Comparison of ENCODE assay signal across 8 cellular contexts in the genomic region with DNA sequence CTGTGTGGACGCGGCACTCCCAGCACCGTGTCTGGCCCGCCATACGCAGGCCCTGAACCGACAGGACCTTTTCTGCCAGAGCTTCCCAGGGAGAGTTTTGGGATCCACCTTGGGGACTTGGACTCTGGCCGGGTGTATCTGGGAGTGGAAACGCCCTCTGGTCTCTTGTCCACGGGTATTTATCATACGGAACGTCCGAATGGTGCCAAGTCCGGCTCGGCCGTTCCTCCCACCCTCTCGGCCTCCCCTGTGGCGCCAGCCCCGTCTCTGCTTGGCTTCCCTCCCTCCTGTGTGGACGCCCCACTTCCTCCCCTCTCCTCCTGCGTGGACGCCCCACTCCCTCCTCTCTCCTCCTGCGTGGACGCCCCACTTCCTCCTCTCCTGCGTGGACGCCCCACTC. TPM values are rescaled to one million over a fixed set of nuclear protein-coding genes. Genes with fewer than 3 reads are reported as not detected.
"Had no signal": no experiment of that assay in that cellular context is flagged by ENCODE, and none has a peak within 500 bp of the region (broad histone marks: within the 10 kb centered on the region; RNA-seq: fewer than 3 reads in every experiment).

No MANE protein-coding gene starts in this region.

- ATAC-seq: K562 had no signal

- H3K4me3 ChIP-seq: K562 had no signal

- DNase-seq: IMR-90, KBM-7 had no signal

- H3K27ac ChIP-seq: HL-60 had no signal

- FAIRE-seq: HTR-8/SVneo, K562 had no signal

RNA-seq across cellular contexts. Expression of a gene that starts 12.1 kb away (rescaled TPM):
- total RNA-seq: HT-29 had no signal
- polyA plus RNA-seq: IgD-negative memory B cell had no signal

RNA-seq across cellular contexts. Expression of a gene that starts 37.9 kb away (rescaled TPM):
- total RNA-seq: HT1080, IMR-90 had no signal
- polyA plus RNA-seq: IgD-negative memory B cell had no signal

RNA-seq across cellular contexts. Expression of a gene that starts 57.9 kb away (rescaled TPM):
- total RNA-seq: HT-29, HT1080, IMR-90 had no signal
